Comparison of ENCODE assay signal across 29 cellular contexts in genomic region chr1:117707371-117707770, GRCh38.
"Had no signal": no experiment of that assay in that cellular context is flagged by ENCODE, and none has a peak within 500 bp of the region (broad histone marks: within the 10 kb centered on the region; RNA-seq: fewer than 3 reads in every experiment).

No MANE protein-coding gene starts in this region.

- H3K36me3 ChIP-seq: stomach, suprapubic skin, thoracic aorta, thyroid gland, tibial artery, tibial nerve, transverse colon, upper lobe of left lung, upper lobe of right lung, uterus, vagina had no signal

- H3K4me1 Mint-ChIP-seq: stimulated activated memory B cell treated with anti-CD40 and anti-IgM and Interleukin-4, amounts not matched to agents 10 μg/mL and 1 μg/mL and 100 μg/mL, for 72 hours had no signal

- H3K27ac Mint-ChIP-seq: stimulated activated effector memory CD8-positive, alpha-beta T cell treated with anti-CD3 and anti-CD28 coated beads, Interleukin-12 subunit alpha, Interleukin-12 subunit beta, amount 100 ng/mL, for 72 hours; stimulated activated memory B cell treated with anti-CD40 and anti-IgM and Interleukin-4, amounts not matched to agents 10 μg/mL and 1 μg/mL and 100 μg/mL, for 72 hours; stimulated activated naive B cell treated with anti-CD40 and anti-IgM and Interleukin-4, amounts not matched to agents 10 μg/mL and 1 μg/mL and 100 μg/mL, for 72 hours; stimulated activated naive CD8-positive, alpha-beta T cell treated with anti-CD3 and anti-CD28 coated beads, Interleukin-15, Interleukin-2, amounts not matched to agents 100 ng/mL and 50 ng/mL, for 24 hours; type B pancreatic cell had no signal

- H3K4me3 Mint-ChIP-seq: stimulated activated effector memory CD8-positive, alpha-beta T cell treated with anti-CD3 and anti-CD28 coated beads, Interleukin-12 subunit alpha, Interleukin-12 subunit beta, amount 100 ng/mL, for 72 hours; stimulated activated memory B cell treated with anti-CD40 and anti-IgM and Interleukin-4, amounts not matched to agents 10 μg/mL and 1 μg/mL and 100 μg/mL, for 72 hours; stimulated activated naive B cell treated with anti-CD40 and anti-IgM and Interleukin-4, amounts not matched to agents 10 μg/mL and 1 μg/mL and 100 μg/mL, for 72 hours; stimulated activated naive CD8-positive, alpha-beta T cell treated with anti-CD3 and anti-CD28 coated beads, Interleukin-15, amount 100 ng/mL, for 72 hours; stimulated activated naive CD8-positive, alpha-beta T cell treated with anti-CD3 and anti-CD28 coated beads, Interleukin-15, Interleukin-2, amounts not matched to agents 100 ng/mL and 50 ng/mL, for 24 hours; type B pancreatic cell had no signal

- H3K27ac ChIP-seq: stomach, suprapubic skin, testis, thoracic aorta, thyroid gland, tibial artery, tibial nerve, transverse colon, upper lobe of left lung, upper lobe of right lung, uterus, vagina had no signal

- H3K36me3 Mint-ChIP-seq: stimulated activated effector memory CD8-positive, alpha-beta T cell treated with anti-CD3 and anti-CD28 coated beads, Interleukin-12 subunit alpha, Interleukin-12 subunit beta, amount 100 ng/mL, for 72 hours; type B pancreatic cell had no signal

- H3K9me3 Mint-ChIP-seq: stimulated activated effector memory CD8-positive, alpha-beta T cell treated with anti-CD3 and anti-CD28 coated beads, Interleukin-12 subunit alpha, Interleukin-12 subunit beta, amount 100 ng/mL, for 72 hours had no signal

- H3K27me3 ChIP-seq: stomach, suprapubic skin, testis, thyroid gland, tibial artery, tibial nerve, transverse colon, upper lobe of left lung, upper lobe of right lung, uterus, vagina had no signal

- DNase-seq: stimulated activated CD4-positive, alpha-beta T cell treated with anti-CD3 and anti-CD28 coated beads, Interleukin-2, amount 100 ng/mL, for 48 hours; stimulated activated CD4-positive, alpha-beta T cell treated with anti-CD3 and anti-CD28 coated beads, Interleukin-4, amount 100 ng/mL, for 1 hour; stimulated activated CD4-positive, alpha-beta T cell treated with anti-CD3 and anti-CD28 coated beads, Interleukin-4, amount 100 ng/mL, for 24 hours; stimulated activated CD4-positive, alpha-beta T cell treated with anti-CD3 and anti-CD28 coated beads, Interleukin-4, amount 100 ng/mL, for 4 hours; stimulated activated CD8-positive, alpha-beta memory T cell treated with anti-CD3 and anti-CD28 coated beads, Interleukin-4, amount 100 ng/mL, for 48 hours; stimulated activated naive B cell treated with anti-CD40 and anti-IgM and Interleukin-4, amounts not matched to agents 10 μg/mL and 1 μg/mL and 100 μg/mL, for 72 hours; stimulated activated naive CD4-positive, alpha-beta T cell; stimulated activated naive CD4-positive, alpha-beta T cell treated with Interleukin-2 at 50 U/mL for 16 hours; stimulated activated naive CD8-positive, alpha-beta T cell treated with anti-CD3 and anti-CD28 coated beads, Interleukin-15, amount 100 ng/mL, for 72 hours; stimulated activated naive CD8-positive, alpha-beta T cell treated with anti-CD3 and anti-CD28 coated beads, Interleukin-15, Interleukin-2, amounts not matched to agents 100 U/mL and 50 U/mL, for 24 hours; stomach; substantia nigra; testis; thyroid gland; tibial artery; transverse colon; trophoblast cell; upper lobe of left lung; upper lobe of right lung; uterus had no signal

- H3K4me3 ChIP-seq: stomach, suprapubic skin, testis, thoracic aorta, thyroid gland, tibial artery, tibial nerve, transverse colon, upper lobe of left lung, upper lobe of right lung, uterus, vagina had no signal

- ATAC-seq: stimulated activated effector memory CD8-positive, alpha-beta T cell treated with anti-CD3 and anti-CD28 coated beads, Interleukin-12 subunit alpha, Interleukin-12 subunit beta, amount 100 ng/mL, for 72 hours; stimulated activated memory B cell treated with anti-CD40 and anti-IgM and Interleukin-4, amounts not matched to agents 10 μg/mL and 1 μg/mL and 100 μg/mL, for 72 hours; stimulated activated naive B cell treated with anti-CD40 and anti-IgM and Interleukin-4, amounts not matched to agents 10 μg/mL and 1 μg/mL and 100 μg/mL, for 72 hours; stimulated activated naive CD8-positive, alpha-beta T cell treated with anti-CD3 and anti-CD28 coated beads, Interleukin-15, amount 100 ng/mL, for 72 hours; stimulated activated naive CD8-positive, alpha-beta T cell treated with anti-CD3 and anti-CD28 coated beads, Interleukin-15, Interleukin-2, amounts not matched to agents 100 U/mL and 50 U/mL, for 24 hours; upper lobe of right lung had no signal

- FAIRE-seq: urothelium cell line had no signal

- H3K4me1 ChIP-seq: suprapubic skin, testis, transverse colon, upper lobe of left lung, upper lobe of right lung, uterus, vagina had no signal

- H3K9me3 ChIP-seq: stomach, suprapubic skin, testis, thoracic aorta, thyroid gland, tibial artery, transverse colon, upper lobe of left lung, upper lobe of right lung, uterus, vagina had no signal
